In the genomic region with DNA sequence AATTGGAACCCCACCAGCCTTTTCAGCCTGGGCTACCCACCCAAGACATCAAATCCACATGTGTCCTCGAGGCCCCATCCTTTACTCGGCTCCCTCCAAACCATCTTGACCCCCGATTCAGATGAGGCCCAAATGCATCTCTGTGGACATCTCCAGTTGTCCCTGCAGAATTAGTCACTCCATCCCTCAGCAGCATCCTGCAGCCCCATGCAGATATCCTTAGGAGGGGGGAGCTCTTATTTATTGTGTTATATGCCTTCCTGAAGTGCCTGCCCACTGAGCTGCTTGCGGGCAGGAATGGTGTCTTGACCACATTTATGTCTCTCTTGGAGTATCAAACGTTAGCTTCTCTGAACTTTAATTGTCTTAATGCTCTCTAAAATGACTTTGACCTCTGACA, we compare ENCODE assay signal across 18 cellular contexts. TPM values are rescaled to one million over a fixed set of nuclear protein-coding genes. Genes with fewer than 3 reads are reported as not detected.
A peak's percentile ranks its signal among the peaks of the same experiment; 100 is the strongest.
DNase-seq lines count a peak whose midpoint lies in the region; ATAC-seq and TF ChIP-seq lines count a peak whose summit lies in the region.
"Had no signal": no experiment of that assay in that cellular context is flagged by ENCODE, and none has a peak within 500 bp of the region (broad histone marks: within the 10 kb centered on the region; RNA-seq: fewer than 3 reads in every experiment).

No MANE protein-coding gene starts in this region.

- H2BK15ac ChIP-seq in neuronal stem cell (ENCODE audit: low read length) = no peak overlapping the region

- H3K9ac ChIP-seq in HUES48 (ENCODE audit: low read depth, low read length) (no peak overlapping the region), endodermal cell (ENCODE audit: extremely low read depth, low read length, poor library complexity, severe bottlenecking) (no peak overlapping the region), neuronal stem cell (ENCODE audit: low read depth, low read length, poor library complexity) (no peak overlapping the region)

- H3K27me3 ChIP-seq in HUES48 (ENCODE audit: control insufficient read depth, insufficient read depth, low read length) (no peaks in the 10 kb centered on the region), endodermal cell (ENCODE audit: control insufficient read depth, insufficient read depth, low read length, poor library complexity, severe bottlenecking) (no peaks in the 10 kb centered on the region), neuronal stem cell (ENCODE audit: control insufficient read depth in 3 of 3, insufficient read depth in 3 of 3, low read depth in 1 of 3, low read length in 3 of 3) (no peaks in the 10 kb centered on the region), Peyer's patch (no peaks in the 10 kb centered on the region)
- H3K27me3 ChIP-seq: SJCRH30 had no signal

- no peak overlapping the region for H3K14ac ChIP-seq in neuronal stem cell (ENCODE audit: low read length)

- TF ChIP-seq CTCF in 22Rv1 (IDR thresholded peaks at IDR 0.05) (no peak), endodermal cell (conservative IDR thresholded peaks at IDR 0.05) (no peak), Peyer's patch (IDR thresholded peaks at IDR 0.05) (no peak)

- 82 to 92% methylated on average over 5 of the region's 5 CpGs for WGBS in endodermal cell (ENCODE audit: insufficient coverage in 1 of 2, insufficient read length in 1 of 2), 2 experiments
- WGBS in neuronal stem cell (ENCODE audit: extremely low coverage in 2 of 2, insufficient read length in 2 of 2, insufficient replicate concordance in 1 of 2), 2 donors = no CpG with 5 or more reads among the region's 5 CpGs

- H3K18ac ChIP-seq in neuronal stem cell (ENCODE audit: low read length) = peak overlapping the region; percentile 31

- H2BK12ac ChIP-seq in neuronal stem cell (ENCODE audit: low read length) = no peak overlapping the region

- no peak overlapping the region for H2BK5ac ChIP-seq in neuronal stem cell (ENCODE audit: low read length)

- H3K4me1 ChIP-seq in HUES48 (ENCODE audit: control insufficient read depth, insufficient read depth, low read length) (peaks cover 26% of the 10 kb centered on the region), endodermal cell (ENCODE audit: control insufficient read depth, insufficient read depth, low read length) (peaks cover 18% of the 10 kb centered on the region), neuronal stem cell (ENCODE audit: control insufficient read depth in 2 of 2, insufficient read depth in 1 of 2, low read depth in 1 of 2, low read length in 2 of 2) (peaks cover 39 to 43% of the 10 kb centered on the region in 2 donors), Peyer's patch (no peaks in the 10 kb centered on the region)

- H2AFZ ChIP-seq in neuronal stem cell (ENCODE audit: low read length) = no peak overlapping the region

- H3K27ac Mint-ChIP-seq in endodermal cell = no peak overlapping the region
- no peak overlapping the region for H3K27ac Mint-ChIP-seq in T-helper 2 cell treated with Interferon-gamma antibody and Interleukin-4, amounts not matched to agents 5 μg/mL and 100 μg/mL, for 36 hours
- H3K27ac Mint-ChIP-seq: CD8-positive, alpha-beta T cell had no signal

- no peak overlapping the region for H3K4me3 Mint-ChIP-seq in endodermal cell
- H3K4me3 Mint-ChIP-seq in T-helper 2 cell treated with Interferon-gamma antibody and Interleukin-4, amounts not matched to agents 5 μg/mL and 100 μg/mL, for 36 hours = no peak overlapping the region
- H3K4me3 Mint-ChIP-seq: CD8-positive, alpha-beta T cell had no signal

- H3K4me3 ChIP-seq in HUES48 (ENCODE audit: low read depth, low read length) (no peak overlapping the region), endodermal cell (ENCODE audit: low read length) (no peak overlapping the region), neuronal stem cell (ENCODE audit: low read length in 2 of 2) (no peak overlapping the region), Peyer's patch (no peak overlapping the region)
- H3K4me3 ChIP-seq: SJCRH30 had no signal

- no peak overlapping the region for H4K8ac ChIP-seq in neuronal stem cell (ENCODE audit: low read depth, low read length)

- H3K9me3 ChIP-seq in HUES48 (ENCODE audit: control insufficient read depth, insufficient read depth, low read length) = no peaks in the 10 kb centered on the region
- no peaks in the 10 kb centered on the region for H3K9me3 ChIP-seq in endodermal cell (ENCODE audit: control insufficient read depth, low read length)
- no peaks in the 10 kb centered on the region for H3K9me3 ChIP-seq in neuronal stem cell (replicated peaks in 1 of 2; ENCODE audit: control insufficient read depth in 2 of 2, insufficient read depth in 1 of 2, low read depth in 1 of 2, low read length in 2 of 2)
- no peaks in the 10 kb centered on the region for H3K9me3 ChIP-seq in Peyer's patch
- H3K9me3 ChIP-seq: SJCRH30 had no signal

- H3K36me3 Mint-ChIP-seq in endodermal cell (ENCODE audit: low read depth) = peaks cover 8% of the 10 kb centered on the region
- peaks cover 19% of the 10 kb centered on the region for H3K36me3 Mint-ChIP-seq in T-helper 2 cell treated with Interferon-gamma antibody and Interleukin-4, amounts not matched to agents 5 μg/mL and 100 μg/mL, for 36 hours (ENCODE audit: low read depth)

- H3K36me3 ChIP-seq in HUES48 (ENCODE audit: control insufficient read depth, insufficient read depth, low read length) (peaks cover 27% of the 10 kb centered on the region), endodermal cell (ENCODE audit: control insufficient read depth, insufficient read depth, low read length) (no peaks in the 10 kb centered on the region), neuronal stem cell (replicated peaks in 1 of 2; ENCODE audit: control insufficient read depth in 2 of 2, insufficient read depth in 2 of 2, low read length in 2 of 2) (peaks cover 23 to 36% of the 10 kb centered on the region in 2 donors), Peyer's patch (peaks cover 0 to 29% (median 0%) of the 10 kb centered on the region in 3 donors)

- peak overlapping the region; percentile 17 for H2AK5ac ChIP-seq in neuronal stem cell (ENCODE audit: low read depth, low read length)

- no peaks in the 10 kb centered on the region for H3K79me1 ChIP-seq in neuronal stem cell (ENCODE audit: low read depth, low read length)

- H4K91ac ChIP-seq in neuronal stem cell (ENCODE audit: low read depth, low read length, poor library complexity) = no peak overlapping the region

- peaks cover 33% of the 10 kb centered on the region for H3K4me1 Mint-ChIP-seq in endodermal cell
- H3K4me1 Mint-ChIP-seq in T-helper 2 cell treated with Interferon-gamma antibody and Interleukin-4, amounts not matched to agents 5 μg/mL and 100 μg/mL, for 36 hours (ENCODE audit: low read depth) = peaks cover 17% of the 10 kb centered on the region

- no peak overlapping the region for H2BK120ac ChIP-seq in neuronal stem cell (ENCODE audit: low read depth, low read length)

- DNase-seq in endodermal cell (no peak), neuronal stem cell (ENCODE audit: low spot score) (no peak), Peyer's patch (no peak), RKO (ENCODE audit: low spot score) (no peak)
- DNase-seq in T-helper 2 cell treated with Interferon-gamma antibody and Interleukin-4, amounts not matched to agents 5 μg/mL and 100 μg/mL, for 36 hours (ENCODE audit: low spot score) = no peak
- DNase-seq: CD8-positive, alpha-beta T cell; KBM-7; NCI-H1105 treated with DMSO at 0.1 percent for 48 hours; NCI-H1694 had no signal

- no peak overlapping the region for H3K4me2 ChIP-seq in neuronal stem cell (ENCODE audit: insufficient read depth, low read length, poor library complexity, severe bottlenecking)

- H3K27me3 Mint-ChIP-seq in endodermal cell (ENCODE audit: insufficient read depth) = no peaks in the 10 kb centered on the region
- H3K27me3 Mint-ChIP-seq in T-helper 2 cell treated with Interferon-gamma antibody and Interleukin-4, amounts not matched to agents 5 μg/mL and 100 μg/mL, for 36 hours (ENCODE audit: low read depth) = no peaks in the 10 kb centered on the region

- H3K27ac ChIP-seq in 22Rv1 (peak overlapping the region; percentile 85), HUES48 (ENCODE audit: low read depth, low read length) (peak overlapping the region; percentile 29), endodermal cell (ENCODE audit: low read depth, low read length) (peak overlapping the region; percentile 91), neuronal stem cell (replicated peaks; ENCODE audit: low read length) (peak overlapping the region; percentile 88), Peyer's patch (no peak overlapping the region)
- H3K27ac ChIP-seq: RWPE1, SJCRH30 had no signal

- H3K4ac ChIP-seq in neuronal stem cell (ENCODE audit: low read length) = no peak overlapping the region

- H3K23ac ChIP-seq in neuronal stem cell (ENCODE audit: low read depth, low read length, poor library complexity) = no peak overlapping the region

- no peak for ATAC-seq in GM19328 (IDR thresholded peaks at IDR 0.05; ENCODE audit: unreplicated experiment)
- ATAC-seq: CD8-positive, alpha-beta T cell had no signal

- H3K9me3 Mint-ChIP-seq in endodermal cell = no peaks in the 10 kb centered on the region
- no peaks in the 10 kb centered on the region for H3K9me3 Mint-ChIP-seq in T-helper 2 cell treated with Interferon-gamma antibody and Interleukin-4, amounts not matched to agents 5 μg/mL and 100 μg/mL, for 36 hours
- H3K9me3 Mint-ChIP-seq: CD8-positive, alpha-beta T cell had no signal

- TF ChIP-seq POLR2A in Peyer's patch (IDR thresholded peaks at IDR 0.05) = no peak

RNA-seq across cellular contexts. Expression of gene CDK5RAP3, which starts 15.6 kb away (rescaled TPM):
- 100 to 1,000 TPM; 171 to 198 TPM for total RNA-seq in endodermal cell
- polyA plus RNA-seq in endodermal cell (2013, experiment 1 of 2) = 245 TPM
- polyA plus RNA-seq in endodermal cell (2013, experiment 2 of 2) = 217 TPM
- 193 TPM for polyA plus RNA-seq in neuronal stem cell (2013, experiment 1 of 2)
- 185 TPM for polyA plus RNA-seq in neuronal stem cell (2013, experiment 2 of 2)
- 1,000 to 10,000 TPM in 1 of 4 donors, 100 to 1,000 TPM in 3; 198 to 1,062 (median 553) TPM for total RNA-seq in Peyer's patch

RNA-seq across cellular contexts. Expression of gene PRR15L, which starts 28.8 kb away (rescaled TPM):
- total RNA-seq in endodermal cell = under 1 TPM; 0.57 to 0.60 TPM
- not detected for polyA plus RNA-seq in endodermal cell (2013, experiment 1 of 2)
- not detected for polyA plus RNA-seq in endodermal cell (2013, experiment 2 of 2)
- polyA plus RNA-seq in neuronal stem cell (2013, experiment 1 of 2) = 0.04 TPM
- not detected for polyA plus RNA-seq in neuronal stem cell (2013, experiment 2 of 2)
- total RNA-seq in Peyer's patch = 100 to 1,000 TPM in 3 of 4 donors, 10 to 100 TPM in 1; 88.3 to 358 (median 288) TPM
- total RNA-seq: CD8-positive, alpha-beta T cell; NCI-H460; OCI-LY7; SJCRH30 had no signal
- polyA plus RNA-seq: BJ had no signal

RNA-seq across cellular contexts. Expression of gene PNPO, which starts 45.1 kb away (rescaled TPM):
- total RNA-seq in endodermal cell (10 to 100 TPM in 1 of 2 donors, 1 to 10 TPM in 1; 8.5 to 10.4 TPM), Peyer's patch (100 to 1,000 TPM in 1 of 4 donors, 10 to 100 TPM in 3; 23.9 to 103 (median 64.6) TPM)
- 7.9 TPM for polyA plus RNA-seq in endodermal cell (2013, experiment 1 of 2)
- 7.4 TPM for polyA plus RNA-seq in endodermal cell (2013, experiment 2 of 2)
- polyA plus RNA-seq in neuronal stem cell (2013, experiment 1 of 2) = 3.1 TPM
- polyA plus RNA-seq in neuronal stem cell (2013, experiment 2 of 2) = 2.7 TPM

RNA-seq across cellular contexts. Expression of gene COPZ2, which starts 51.1 kb away (rescaled TPM):
- total RNA-seq in endodermal cell (not detected), Peyer's patch (10 to 100 TPM in 2 of 4 donors, 1 to 10 TPM in 2; 2.2 to 27.2 (median 7.0) TPM)
- polyA plus RNA-seq in endodermal cell (2013, experiment 1 of 2) = 9.0 TPM
- 1.4 TPM for polyA plus RNA-seq in endodermal cell (2013, experiment 2 of 2)
- polyA plus RNA-seq in neuronal stem cell (2013, experiment 1 of 2) = 1.5 TPM
- 2.3 TPM for polyA plus RNA-seq in neuronal stem cell (2013, experiment 2 of 2)
- total RNA-seq: H1 had no signal

Comparison
In these comparisons a context has a peak if more than half of its experiments do, and no peak if none do; other contexts are left out.
1. H3K27ac ChIP-seq: peak in 22Rv1 (single experiment), HUES48 (single experiment), endodermal cell (single experiment) and neuronal stem cell (single experiment); none in Peyer's patch (0 of 4).
2. RNA of gene PRR15L, which starts 28.8 kb away (total RNA-seq): 88.3 to 358 TPM in Peyer's patch; 0.57 to 0.60 TPM in endodermal cell; every median in the first group is over 10 times any median in the second.